In the genomic region with DNA sequence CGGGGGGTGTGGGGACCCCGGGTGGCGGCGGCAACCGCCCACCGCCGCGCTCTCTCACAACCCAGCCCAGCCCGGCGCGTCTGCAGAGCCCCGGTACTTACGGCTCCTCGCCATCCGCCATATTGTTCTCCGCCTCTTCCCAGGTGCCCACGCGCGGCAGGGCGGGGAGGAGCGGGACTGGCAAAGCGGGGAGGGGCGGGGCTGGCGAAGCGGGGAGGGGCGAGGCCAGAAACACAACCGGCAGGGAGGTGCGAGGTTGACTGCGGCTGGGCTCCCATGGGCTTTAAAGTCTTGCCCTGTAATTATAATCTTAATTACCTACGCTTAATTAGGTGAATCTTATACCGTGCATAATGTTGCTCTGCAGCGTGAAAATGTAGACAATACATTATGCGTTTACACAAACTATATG, we compare ENCODE assay signal across 8 cellular contexts. TPM values are rescaled to one million over a fixed set of nuclear protein-coding genes. Genes with fewer than 3 reads are reported as not detected.
A peak's percentile ranks its signal among the peaks of the same experiment; 100 is the strongest.
DNase-seq lines count a peak whose midpoint lies in the region; ATAC-seq and TF ChIP-seq lines count a peak whose summit lies in the region.

A gene (minus strand): TSS at position 133 of the 412 bp plus-strand sequence. CDS start 12 bp downstream, at position 121.

- peak; percentile 84 to 94 (median 87) for DNase-seq in CD4-positive, alpha-beta memory T cell
- DNase-seq in HT-29 (ENCODE audit: low spot score) (peak; percentile 71), NOMO-1 treated with dmso at 0.1 percent for 144 hours (lab: John Stamatoyannopoulos, UW; ENCODE audit: unreplicated experiment) (peak; percentile 88), endodermal cell (peak; percentile 98)
- DNase-seq in activated CD8-positive, alpha-beta memory T cell treated with anti-CD3 and anti-CD28 coated beads, Interleukin-2, amount 50 U/mL, for 1 hour (ENCODE audit: extremely low read depth), result peak; percentile 80
- DNase-seq in stimulated activated CD8-positive, alpha-beta memory T cell treated with anti-CD3 and anti-CD28 coated beads, Interleukin-15, amount 100 ng/mL, for 24 hours (ENCODE audit: low read depth), result peak; percentile 81

- peaks cover 52 to 72% (median 62%) of the 10 kb centered on the region in 4 donors for H3K4me1 Mint-ChIP-seq in CD4-positive, alpha-beta memory T cell
- peaks cover 30% of the 10 kb centered on the region for H3K4me1 Mint-ChIP-seq in endodermal cell

- peak within 1 kb of the TSS; percentile 84 to 98 (median 89) for H3K4me3 Mint-ChIP-seq in CD4-positive, alpha-beta memory T cell
- peak within 1 kb of the TSS; percentile 79 for H3K4me3 Mint-ChIP-seq in endodermal cell

- POLR2A ChIA-PET in CD4-positive, alpha-beta memory T cell (lab: Charles Lee; ENCODE audit: partially characterized antibody), result interaction anchor here (9.7 to 18.6 kb wide), 3 partner anchors 12 to 28 kb away, joined by 117 to 287 read pairs (median 208); a partner anchor contains a TSS

- H3K9me3 Mint-ChIP-seq in CD4-positive, alpha-beta memory T cell, result no peaks in the 10 kb centered on the region
- no peaks in the 10 kb centered on the region for H3K9me3 Mint-ChIP-seq in endodermal cell

- no peaks in the 10 kb centered on the region for H3K27me3 ChIP-seq in CD4-positive, alpha-beta memory T cell (ENCODE audit: insufficient read depth, low read length)
- H3K27me3 ChIP-seq in endodermal cell (ENCODE audit: control insufficient read depth, insufficient read depth, low read length, poor library complexity, severe bottlenecking), result no peaks in the 10 kb centered on the region

- H3K4me1 ChIP-seq in CD4-positive, alpha-beta memory T cell (ENCODE audit: insufficient read depth, low read length), result peaks cover 70% of the 10 kb centered on the region
- H3K4me1 ChIP-seq in endodermal cell (ENCODE audit: control insufficient read depth, insufficient read depth, low read length) (no peaks in the 10 kb centered on the region), mesodermal cell (ENCODE audit: control insufficient read depth, insufficient read depth, low read length, poor library complexity, severe bottlenecking) (peaks cover 20% of the 10 kb centered on the region)

- no peaks in the 10 kb centered on the region for H3K9me3 ChIP-seq in CD4-positive, alpha-beta memory T cell (ENCODE audit: control insufficient read depth in 1 of 2, low read length in 2 of 2)
- H3K9me3 ChIP-seq in endodermal cell (ENCODE audit: control insufficient read depth, low read length) (no peaks in the 10 kb centered on the region), mesodermal cell (ENCODE audit: control insufficient read depth, low read length) (no peaks in the 10 kb centered on the region)

- peak; percentile 34 for ATAC-seq in GM19467 (IDR thresholded peaks at IDR 0.05; ENCODE audit: unreplicated experiment)

- 0% methylated on average over 31 of the region's 33 CpGs; no CpG with 5 or more reads in 1 of the 2 experiments for WGBS in endodermal cell (ENCODE audit: insufficient coverage in 1 of 2, insufficient read length in 1 of 2), 2 experiments
- WGBS in mesodermal cell (ENCODE audit: insufficient coverage in 2 of 2), 2 experiments, result 0% methylated on average over 9 of the region's 33 CpGs; no CpG with 5 or more reads in 1 of the 2 experiments

- TF ChIP-seq CTCF in endodermal cell (conservative IDR thresholded peaks at IDR 0.05), result no peak

- H3K27ac ChIP-seq in CD4-positive, alpha-beta memory T cell (ENCODE audit: low read depth, low read length), result peak within 1 kb of the TSS; percentile 72
- H3K27ac ChIP-seq in endodermal cell (ENCODE audit: low read depth, low read length), result peak within 1 kb of the TSS; percentile 3
- H3K27ac ChIP-seq in mesodermal cell (ENCODE audit: low read depth, low read length, severe bottlenecking), result peak within 1 kb of the TSS; percentile 62

- H3K27ac Mint-ChIP-seq in CD4-positive, alpha-beta memory T cell, result peak within 1 kb of the TSS; percentile 88 to 99 (median 97)
- H3K27ac Mint-ChIP-seq in endodermal cell, result peak within 1 kb of the TSS; percentile 85

- peak within 1 kb of the TSS; percentile 42 to 66 for H3K4me3 ChIP-seq in CD4-positive, alpha-beta memory T cell (ENCODE audit: low read length in 2 of 2)
- peak within 1 kb of the TSS; percentile 95 for H3K4me3 ChIP-seq in endodermal cell (ENCODE audit: low read length)
- peak within 1 kb of the TSS; percentile 76 for H3K4me3 ChIP-seq in mesodermal cell (ENCODE audit: extremely low read depth, insufficient read depth, low read length, poor library complexity, severe bottlenecking)

- peak within 1 kb of the TSS; percentile 75 for H3K9ac ChIP-seq in endodermal cell (ENCODE audit: extremely low read depth, low read length, poor library complexity, severe bottlenecking)

- peaks cover 4 to 26% of the 10 kb centered on the region in 2 donors for H3K36me3 Mint-ChIP-seq in CD4-positive, alpha-beta memory T cell
- H3K36me3 Mint-ChIP-seq in endodermal cell (ENCODE audit: low read depth), result peaks cover 10% of the 10 kb centered on the region

- H3K36me3 ChIP-seq in CD4-positive, alpha-beta memory T cell (ENCODE audit: insufficient read depth, low read length), result no peaks in the 10 kb centered on the region
- H3K36me3 ChIP-seq in endodermal cell (ENCODE audit: control insufficient read depth, insufficient read depth, low read length) (peaks cover 3% of the 10 kb centered on the region), mesodermal cell (ENCODE audit: control insufficient read depth, insufficient read depth, low read length) (peaks cover 6% of the 10 kb centered on the region)

- H3K27me3 Mint-ChIP-seq in CD4-positive, alpha-beta memory T cell, result no peaks in the 10 kb centered on the region
- H3K27me3 Mint-ChIP-seq in endodermal cell (ENCODE audit: insufficient read depth), result no peaks in the 10 kb centered on the region

- CTCF ChIA-PET in CD4-positive, alpha-beta memory T cell (lab: Charles Lee; ENCODE audit: partially characterized antibody), result no interaction called here

- intact Hi-C loops in CD4-positive, alpha-beta memory T cell (cut with micrococcal nuclease), result loop anchor here (1.0 to 5.0 kb wide), 3 partner anchors 12 to 1423 kb away; a partner anchor contains a TSS

RNA-seq across cellular contexts. Expression of the gene that starts here (rescaled TPM):
- 10 to 100 TPM; 81.0 to 81.6 TPM for total RNA-seq in CD4-positive, alpha-beta memory T cell
- polyA plus RNA-seq in CD4-positive, alpha-beta memory T cell, result 100 to 1,000 TPM in 1 of 2 donors, 10 to 100 TPM in 1; 60.1 to 105 TPM
- 30.5 and 34.4 TPM in 2 replicates for total RNA-seq in HT-29 (2014; rRNA removed; shearing (Covaris generic))
- 10 to 100 TPM; 74.6 to 76.6 TPM for total RNA-seq in endodermal cell
- polyA plus RNA-seq in endodermal cell (2013, experiment 1 of 2), result 68.2 TPM
- 70.3 TPM for polyA plus RNA-seq in endodermal cell (2013, experiment 2 of 2)
- 85.1 TPM for polyA plus RNA-seq in mesodermal cell (2013, experiment 1 of 2)
- polyA plus RNA-seq in mesodermal cell (2013, experiment 2 of 2), result 86.2 TPM

Comparison
In these comparisons a context has a peak if more than half of its experiments do, and no peak if none do; other contexts are left out.
1. Peak in every context shown above with its lines: DNase-seq, ATAC-seq, H3K4me3 ChIP-seq and H3K27ac ChIP-seq.
2. H3K27ac ChIP-seq: peak in every context shown above with its lines; median percentile 72 in CD4-positive, alpha-beta memory T cell; 62 in mesodermal cell; 3 in endodermal cell.